ENCODE assay signal across 17 cellular contexts in the genomic region with DNA sequence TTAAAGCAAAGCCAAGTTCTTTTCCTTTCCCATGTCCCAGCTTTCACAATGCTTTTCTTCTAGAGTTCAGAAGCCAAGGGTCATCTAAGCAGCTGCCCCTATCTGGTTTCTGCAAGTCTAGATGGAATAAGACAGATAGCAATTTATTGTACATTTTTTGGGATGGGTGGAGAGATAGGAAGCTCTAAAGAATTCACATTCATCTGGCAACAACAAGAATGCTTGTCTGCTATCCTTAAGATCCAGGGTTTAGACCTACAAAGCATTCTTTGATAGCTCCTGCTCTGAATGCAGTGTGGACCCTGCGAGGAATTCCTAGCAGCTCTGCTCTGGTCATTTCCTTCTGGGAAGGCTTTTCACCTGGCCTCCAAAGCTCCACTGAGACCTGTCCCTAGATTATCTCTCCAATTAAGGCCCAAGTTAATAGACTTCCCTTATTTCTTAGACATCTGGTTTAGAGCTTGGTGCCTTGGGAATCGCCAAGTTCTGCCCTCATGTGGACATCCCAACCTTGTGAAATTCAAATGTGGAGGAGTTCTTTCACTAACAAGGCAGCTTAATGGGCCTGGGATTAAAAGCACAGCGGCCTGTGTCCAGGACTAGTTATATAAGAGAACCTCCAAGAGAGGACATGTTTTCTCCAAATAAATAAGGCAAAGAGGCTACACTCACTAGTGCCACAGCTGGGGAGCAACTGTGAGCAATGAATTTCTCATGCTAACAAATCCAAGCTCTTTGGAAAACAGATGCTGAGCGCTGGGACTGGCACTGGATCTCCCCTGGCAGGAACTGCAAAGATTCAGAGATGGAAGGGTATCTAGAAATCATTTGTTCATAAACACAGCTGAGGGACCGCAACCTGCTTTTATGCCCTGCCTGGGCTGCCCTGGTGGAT.
DNase-seq lines count a peak whose midpoint lies in the region; ATAC-seq and TF ChIP-seq lines count a peak whose summit lies in the region.
"Had no signal": no experiment of that assay in that cellular context is flagged by ENCODE, and none has a peak within 500 bp of the region (broad histone marks: within the 10 kb centered on the region; RNA-seq: fewer than 3 reads in every experiment).

No MANE protein-coding gene starts in this region.

- H3K4me3 ChIP-seq in BJ (ENCODE audit: low read depth, low read length) (no peak overlapping the region), LNCaP clone FGC (ENCODE audit: low read depth, low read length) (no peak overlapping the region), fibroblast of the aortic adventitia (ENCODE audit: low read depth, low read length) (no peak overlapping the region), osteoblast (ENCODE audit: insufficient read depth, low read length) (no peak overlapping the region)
- H3K4me3 ChIP-seq: BLaER1 treated with 17β-estradiol and CSF1 and Interleukin-3, amounts not matched to agents 10 nM and 100 nM; smooth muscle cell had no signal

- no peak for ATAC-seq in HG03342 (IDR thresholded peaks at IDR 0.05; ENCODE audit: unreplicated experiment)
- ATAC-seq: T-cell had no signal

- DNase-seq in BJ (ENCODE audit: low read depth) (peak; percentile 22), LNCaP clone FGC (ENCODE audit: low read depth) (no peak), fibroblast of the aortic adventitia (ENCODE audit: low read depth) (peak; percentile 30), osteoblast (ENCODE audit: insufficient read length, low spot score, missing footprints) (no peak), Ammon's horn (ENCODE audit: low spot score) (no peak), AG08395 (ENCODE audit: low spot score) (no peak)
- no peak for DNase-seq in activated naive CD4-positive, alpha-beta T cell treated with Interleukin-2 at 50 U/mL for 16 hours
- DNase-seq: activated naive CD4-positive, alpha-beta T cell treated with anti-CD3 and anti-CD28 coated beads, Interleukin-2, amount 10 ng/mL, durations not matched to agents 7 days and 5 days; DMS79; hippocampal formation; NCI-H2029 treated with DMSO at 0.1 percent for 48 hours; NCI-H69; nucleus accumbens; T-cell had no signal

- peaks cover 5% of the 10 kb centered on the region for H3K4me1 ChIP-seq in osteoblast (ENCODE audit: insufficient read depth, low read length)

- H2AFZ ChIP-seq in osteoblast (ENCODE audit: low read length), result no peak overlapping the region

- no peak overlapping the region for H3K27ac ChIP-seq in osteoblast (ENCODE audit: low read depth, low read length)
- H3K27ac ChIP-seq: BLaER1 treated with 17β-estradiol and CSF1 and Interleukin-3, amounts not matched to agents 10 nM and 100 nM had no signal

- no peak overlapping the region for H3K4me2 ChIP-seq in osteoblast (ENCODE audit: insufficient read depth, low read length)
- H3K4me2 ChIP-seq: BLaER1 treated with 17β-estradiol and CSF1 and Interleukin-3, amounts not matched to agents 10 nM and 100 nM; smooth muscle cell had no signal

- CTCF ChIA-PET in BJ (lab: Yijun Ruan, JAX), result interaction anchor here (0.6 to 5.3 kb wide), 29 partner anchors 9 to 1180 kb away, joined by 3 to 43 read pairs (median 4); no protein-coding TSS in a partner anchor

- H3K36me3 ChIP-seq in BJ (ENCODE audit: control insufficient read depth, insufficient read depth, low read length) (no peaks in the 10 kb centered on the region), osteoblast (ENCODE audit: insufficient read depth, low read length) (no peaks in the 10 kb centered on the region)
- H3K36me3 ChIP-seq: BLaER1 treated with 17β-estradiol and CSF1 and Interleukin-3, amounts not matched to agents 10 nM and 100 nM had no signal

- POLR2A ChIA-PET in BJ (lab: Charles Lee), result interaction anchor here (0.6 kb wide), 2 partner anchors 11 to 168 kb away, joined by 3 to 4 read pairs; no protein-coding TSS in a partner anchor

- H3K27me3 ChIP-seq in BJ (ENCODE audit: control insufficient read depth, insufficient read depth, low read length), result no peaks in the 10 kb centered on the region
- H3K27me3 ChIP-seq in osteoblast (ENCODE audit: insufficient read depth, low read length), result no peaks in the 10 kb centered on the region
- H3K27me3 ChIP-seq: BLaER1 treated with 17β-estradiol and CSF1 and Interleukin-3, amounts not matched to agents 10 nM and 100 nM had no signal

- no peaks in the 10 kb centered on the region for H3K79me2 ChIP-seq in osteoblast (ENCODE audit: insufficient read depth, low read length)

- H3K9me3 ChIP-seq in osteoblast (ENCODE audit: low read depth, low read length), result no peaks in the 10 kb centered on the region
- H3K9me3 ChIP-seq: BLaER1 treated with 17β-estradiol and CSF1 and Interleukin-3, amounts not matched to agents 10 nM and 100 nM had no signal

- H4K20me1 ChIP-seq in osteoblast (ENCODE audit: insufficient read depth, low read length), result no peaks in the 10 kb centered on the region
- H4K20me1 ChIP-seq: BLaER1 treated with 17β-estradiol and CSF1 and Interleukin-3, amounts not matched to agents 10 nM and 100 nM had no signal

- TF ChIP-seq CTCF in BJ (IDR thresholded peaks at IDR 0.05; ENCODE audit: insufficient read depth, low read depth, low read length) (peak; percentile 32; the same call in 1 of the 2 replicates), LNCaP clone FGC (IDR thresholded peaks at IDR 0.05; ENCODE audit: control insufficient read depth, extremely low read depth, insufficient read depth) (0 out of 2 replicates have a peak, but pooled peaks have one; percentile 3), fibroblast of the aortic adventitia (IDR thresholded peaks at IDR 0.05; ENCODE audit: insufficient read depth, low read length) (no peak), osteoblast (IDR thresholded peaks at IDR 0.05; ENCODE audit: extremely low read depth, low read depth, low read length) (peak; percentile 6)

Comparison
In these comparisons a context has a peak if more than half of its experiments do, and no peak if none do; other contexts are left out.
1. DNase-seq: peak in BJ (single experiment) and fibroblast of the aortic adventitia (single experiment); none in LNCaP clone FGC (single experiment), osteoblast (single experiment), Ammon's horn (single experiment), AG08395 (single experiment) and activated naive CD4-positive, alpha-beta T cell treated with Interleukin-2 at 50 U/mL for 16 hours (single experiment).